8 cellular contexts compared by ENCODE assay signal in the genomic region with DNA sequence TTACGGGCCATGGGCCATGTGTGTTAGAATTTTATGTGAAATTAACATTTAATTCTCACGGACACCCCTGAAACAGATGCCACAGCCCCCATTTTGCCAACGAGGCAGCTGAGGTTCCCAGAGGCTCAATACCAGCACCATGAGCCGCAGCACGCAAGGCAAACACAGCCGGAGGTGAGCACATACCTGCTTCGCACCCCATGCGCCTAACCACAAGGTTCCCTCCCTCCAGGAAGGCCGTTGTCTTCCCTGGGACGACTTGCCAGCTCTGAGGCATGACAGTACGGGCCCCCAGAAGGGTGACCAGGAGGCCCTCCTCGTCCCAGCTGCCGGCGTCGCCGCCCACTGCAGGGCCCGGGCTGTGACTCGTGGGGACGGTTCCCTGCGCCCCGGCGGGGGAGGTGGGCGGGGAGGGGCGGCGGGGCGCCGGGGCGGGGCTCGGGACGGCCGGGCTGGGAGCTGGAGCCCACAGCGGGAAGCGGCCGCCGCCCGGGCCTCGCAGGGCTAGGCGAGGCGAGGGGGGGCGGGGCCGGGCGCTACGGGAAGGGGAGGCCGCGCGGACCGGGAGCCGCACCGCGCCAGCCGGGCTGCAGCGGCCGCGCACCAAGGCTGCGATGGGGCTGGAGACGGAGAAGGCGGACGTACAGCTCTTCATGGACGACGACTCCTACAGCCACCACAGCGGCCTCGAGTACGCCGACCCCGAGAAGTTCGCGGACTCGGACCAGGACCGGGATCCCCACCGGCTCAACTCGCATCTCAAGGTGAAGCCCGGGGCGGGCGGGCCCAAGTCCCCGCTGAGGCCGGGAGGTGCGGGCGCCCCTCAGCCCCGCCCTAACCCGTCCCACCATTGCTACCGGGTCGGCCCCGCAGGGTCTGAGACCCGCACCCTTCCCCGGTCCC. TPM values are rescaled to one million over a fixed set of nuclear protein-coding genes. Genes with fewer than 3 reads are reported as not detected.
A peak's percentile ranks its signal among the peaks of the same experiment; 100 is the strongest.
DNase-seq lines count a peak whose midpoint lies in the region; ATAC-seq and TF ChIP-seq lines count a peak whose summit lies in the region.

A gene with protein sequence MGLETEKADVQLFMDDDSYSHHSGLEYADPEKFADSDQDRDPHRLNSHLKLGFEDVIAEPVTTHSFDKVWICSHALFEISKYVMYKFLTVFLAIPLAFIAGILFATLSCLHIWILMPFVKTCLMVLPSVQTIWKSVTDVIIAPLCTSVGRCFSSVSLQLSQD (plus strand): TSS at position 571 of the 903 bp plus-strand sequence. CDS start 44 bp downstream, at position 615.

- H3K36me3 ChIP-seq in esophagus (ENCODE audit: control insufficient read depth in 2 of 2, insufficient read depth in 2 of 2, low read length in 1 of 2) (no peaks in the 10 kb centered on the region), upper lobe of left lung (no peaks in the 10 kb centered on the region)

- 2 to 3% methylated on average over 60 to 85 of the region's 85 CpGs for WGBS in esophagus, 2 donors
- 15 to 90% methylated on average over 1 to 16 of the region's 85 CpGs for WGBS in upper lobe of left lung, 2 donors

- no peaks in the 10 kb centered on the region for H3K9me3 ChIP-seq in esophagus (ENCODE audit: control insufficient read depth in 2 of 2, insufficient read depth in 1 of 2, low read depth in 1 of 2, low read length in 1 of 2)
- no peaks in the 10 kb centered on the region for H3K9me3 ChIP-seq in upper lobe of left lung

- H3K4me1 ChIP-seq in esophagus (ENCODE audit: control insufficient read depth in 2 of 2, insufficient read depth in 2 of 2, low read length in 1 of 2) (no peaks in the 10 kb centered on the region), upper lobe of left lung (peaks cover 4 to 30% (median 12%) of the 10 kb centered on the region in 4 donors)

- H3K4me3 ChIP-seq in esophagus (ENCODE audit: low read depth in 1 of 2, low read length in 2 of 2): peak within 1 kb of the TSS; percentile 78 to 80
- peak within 1 kb of the TSS; percentile 64 to 79 (median 72) for H3K4me3 ChIP-seq in upper lobe of left lung

- no peak for TF ChIP-seq EP300 in upper lobe of left lung (IDR thresholded peaks at IDR 0.05)

- no peaks in the 10 kb centered on the region for H3K27me3 ChIP-seq in esophagus (ENCODE audit: control insufficient read depth in 1 of 2, insufficient read depth in 2 of 2, low read length in 2 of 2)
- no peaks in the 10 kb centered on the region for H3K27me3 ChIP-seq in upper lobe of left lung

- H3K27ac ChIP-seq in esophagus (ENCODE audit: low read depth in 2 of 2, low read length in 1 of 2) (peak within 1 kb of the TSS; percentile 92 to 95), upper lobe of left lung (peak within 1 kb of the TSS; percentile 92 to 99 (median 95))

- TF ChIP-seq CTCF in upper lobe of left lung (IDR thresholded peaks at IDR 0.05): no peak

- peak in 3 of 4 donors; percentile 50 to 74 (median 65) for TF ChIP-seq POLR2A in upper lobe of left lung (IDR thresholded peaks at IDR 0.05)

- peak; percentile 14 for DNase-seq in activated gamma-delta T cell (lab: John Stamatoyannopoulos, UW)
- no peak for DNase-seq in activated gamma-delta T cell treated with Interleukin-2 at 50 U/mL for 16 hours
- DNase-seq in activated CD4-positive, alpha-beta T cell treated with anti-CD3 and anti-CD28 coated beads, Interleukin-2, amount 50 U/mL, for 48 hours: peak; percentile 10 to 11
- DNase-seq in mucosa of gallbladder (ENCODE audit: low spot score): peak; percentile 44
- peak; percentile 72 to 95 for DNase-seq in upper lobe of left lung
- DNase-seq in NCI-H1694 treated with DMSO at 0.1 percent for 48 hours (lab: John Stamatoyannopoulos, UW): no peak

- ATAC-seq in HG03442 (IDR thresholded peaks at IDR 0.05; ENCODE audit: unreplicated experiment) (peak; percentile 44), upper lobe of left lung (ENCODE audit: low FRiP score in 2 of 2) (peak; percentile 91 to 95)

RNA-seq across cellular contexts. Expression of the gene that starts here (rescaled TPM):
- 10 to 100 TPM; 13.9 to 25.1 TPM for polyA plus RNA-seq in esophagus
- total RNA-seq in mucosa of gallbladder (91.3 TPM), upper lobe of left lung (100 to 1,000 TPM in 5 of 6 donors, 10 to 100 TPM in 1; 56.6 to 385 (median 183) TPM)

Comparison
In these comparisons a context has a peak if more than half of its experiments do, and no peak if none do; other contexts are left out.
1. DNase-seq: peak in activated gamma-delta T cell (single experiment), activated CD4-positive, alpha-beta T cell treated with anti-CD3 and anti-CD28 coated beads, Interleukin-2, amount 50 U/mL, for 48 hours (2 of 2), mucosa of gallbladder (single experiment) and upper lobe of left lung (2 of 2); none in activated gamma-delta T cell treated with Interleukin-2 at 50 U/mL for 16 hours (single experiment) and NCI-H1694 treated with DMSO at 0.1 percent for 48 hours (single experiment).